In the genomic region with DNA sequence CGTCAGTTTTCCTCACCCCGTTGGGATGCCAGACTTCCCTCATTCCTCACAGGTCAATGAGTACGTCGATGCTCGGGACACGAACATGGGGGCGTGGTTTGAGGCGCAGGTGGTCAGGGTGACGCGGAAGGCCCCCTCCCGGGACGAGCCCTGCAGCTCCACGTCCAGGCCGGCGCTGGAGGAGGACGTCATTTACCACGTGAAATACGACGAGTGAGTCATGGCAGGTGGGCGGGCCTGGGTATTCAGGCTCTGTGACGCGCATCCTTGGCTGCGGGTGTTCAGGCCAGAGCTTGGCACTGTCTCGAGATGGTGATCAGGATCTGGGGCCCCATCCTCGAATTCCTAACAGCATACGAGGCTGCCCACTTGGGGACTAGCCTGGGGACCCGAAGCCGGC, we compare ENCODE assay signal across 19 cellular contexts. TPM values are rescaled to one million over a fixed set of nuclear protein-coding genes. Genes with fewer than 3 reads are reported as not detected.
"Had no signal": no experiment of that assay in that cellular context is flagged by ENCODE, and none has a peak within 500 bp of the region (broad histone marks: within the 10 kb centered on the region; RNA-seq: fewer than 3 reads in every experiment).

No MANE protein-coding gene starts in this region.

- ATAC-seq: body of pancreas; foreskin keratinocyte; natural killer cell treated with Interleukin-12 subunit alpha and Interleukin-12 subunit beta and Interleukin-15 and Interleukin-18, amount 100 ng/mL, for 72 hours had no signal

- H3K9me3 Mint-ChIP-seq: activated T-helper 1 cell treated with anti-CD3 and anti-CD28 coated beads, Interleukin-12 subunit alpha, Interleukin-12 subunit beta, Interleukin-2, Interleukin-4 antibody, amounts not matched to agents 30 ng/mL and 10 ng/mL and 1 ng/mL, durations not matched to agents 14 hours and 24 hours and 36 hours; memory B cell; natural killer cell treated with Interleukin-12 subunit alpha and Interleukin-12 subunit beta and Interleukin-15 and Interleukin-18, amount 100 ng/mL, for 72 hours had no signal

- H3K4me3 ChIP-seq: body of pancreas, esophagus squamous epithelium, left ventricle myocardium inferior, right atrium auricular region, SK-N-MC, skin epidermis, thyroid gland had no signal

- H3K4me3 Mint-ChIP-seq: activated T-helper 1 cell treated with anti-CD3 and anti-CD28 coated beads, Interleukin-12 subunit alpha, Interleukin-12 subunit beta, Interleukin-2, Interleukin-4 antibody, amounts not matched to agents 30 ng/mL and 10 ng/mL and 1 ng/mL, durations not matched to agents 14 hours and 24 hours and 36 hours; memory B cell; natural killer cell treated with Interleukin-12 subunit alpha and Interleukin-12 subunit beta and Interleukin-15 and Interleukin-18, amount 100 ng/mL, for 72 hours had no signal

- H3K27me3 Mint-ChIP-seq: memory B cell; natural killer cell treated with Interleukin-12 subunit alpha and Interleukin-12 subunit beta and Interleukin-15 and Interleukin-18, amount 100 ng/mL, for 72 hours had no signal

- H3K27ac ChIP-seq: body of pancreas, esophagus squamous epithelium, foreskin keratinocyte, left ventricle myocardium inferior, right atrium auricular region, SK-N-MC, skin epidermis, thyroid gland, WERI-Rb-1 had no signal

- H3K36me3 Mint-ChIP-seq: memory B cell; natural killer cell treated with Interleukin-12 subunit alpha and Interleukin-12 subunit beta and Interleukin-15 and Interleukin-18, amount 100 ng/mL, for 72 hours had no signal

- H3K4me1 ChIP-seq: body of pancreas, esophagus squamous epithelium, foreskin keratinocyte, left ventricle myocardium inferior, right atrium auricular region, thyroid gland had no signal

- H3K27me3 ChIP-seq: body of pancreas, esophagus squamous epithelium, foreskin keratinocyte, right atrium auricular region, thyroid gland had no signal

- H3K9me3 ChIP-seq: body of pancreas, esophagus squamous epithelium, left ventricle myocardium inferior, right atrium auricular region, thyroid gland had no signal

- H3K27ac Mint-ChIP-seq: activated T-helper 1 cell treated with anti-CD3 and anti-CD28 coated beads, Interleukin-12 subunit alpha, Interleukin-12 subunit beta, Interleukin-2, Interleukin-4 antibody, amounts not matched to agents 30 ng/mL and 10 ng/mL and 1 ng/mL, durations not matched to agents 14 hours and 24 hours and 36 hours; memory B cell; natural killer cell treated with Interleukin-12 subunit alpha and Interleukin-12 subunit beta and Interleukin-15 and Interleukin-18, amount 100 ng/mL, for 72 hours had no signal

- H3K36me3 ChIP-seq: left ventricle myocardium inferior, right atrium auricular region, thyroid gland had no signal

- DNase-seq: activated CD4-positive, alpha-beta T cell treated with anti-CD3 and anti-CD28 coated beads for 48 hours; activated CD8-positive, alpha-beta memory T cell treated with anti-CD3 and anti-CD28 coated beads, Interleukin-2, amount 50 U/mL, for 48 hours; body of pancreas; cortex of kidney; effector CD4-positive, alpha-beta T cell; esophagus squamous epithelium; foreskin keratinocyte; left ventricle myocardium inferior; nucleus accumbens; T-helper 1 cell; thyroid gland; WERI-Rb-1 had no signal

RNA-seq across cellular contexts. Expression of gene ARRDC5, which starts 28.0 kb away (rescaled TPM):
- total RNA-seq: body of pancreas, foreskin keratinocyte, kidney epithelial cell, left ventricle myocardium inferior, right atrium auricular region, thyroid gland had no signal
- polyA plus RNA-seq: foreskin keratinocyte had no signal
